In genomic region chr10:51932530-51932929, GRCh38 we compare ENCODE assay signal across 17 cellular contexts.
"Had no signal": no experiment of that assay in that cellular context is flagged by ENCODE, and none has a peak within 500 bp of the region (broad histone marks: within the 10 kb centered on the region; RNA-seq: fewer than 3 reads in every experiment).

No MANE protein-coding gene starts in this region.

- DNase-seq: activated B cell treated with CpG ODN at 0.5 μM for 24 hours; activated CD4-positive, alpha-beta T cell treated with anti-CD3 and anti-CD28 coated beads for 48 hours; activated naive CD4-positive, alpha-beta T cell treated with anti-CD3 and anti-CD28 coated beads, Interleukin-2, amount 10 ng/mL, durations not matched to agents 7 days and 5 days; cerebellar nuclear complex; effector memory CD4-positive, alpha-beta T cell; foreskin keratinocyte; glutamatergic neuron; hypothalamus; kidney; left lung; mammary epithelial cell; naive B cell; pancreas; stimulated activated CD4-positive, alpha-beta T cell treated with anti-CD3 and anti-CD28 coated beads, Interleukin-12 subunit alpha, Interleukin-12 subunit beta, amount 100 ng/mL, for 4 hours; thyroid gland had no signal

- ATAC-seq: activated T-helper 17 cell treated with anti-CD3 and anti-CD28 coated beads, Interleukin-2, amount 50 U/mL, for 72 hours; foreskin keratinocyte; left lung; pancreas; stimulated activated effector memory CD8-positive, alpha-beta T cell treated with anti-CD3 and anti-CD28 coated beads, Interleukin-12 subunit alpha, Interleukin-12 subunit beta, amount 100 ng/mL, for 72 hours had no signal
